In the genomic region with DNA sequence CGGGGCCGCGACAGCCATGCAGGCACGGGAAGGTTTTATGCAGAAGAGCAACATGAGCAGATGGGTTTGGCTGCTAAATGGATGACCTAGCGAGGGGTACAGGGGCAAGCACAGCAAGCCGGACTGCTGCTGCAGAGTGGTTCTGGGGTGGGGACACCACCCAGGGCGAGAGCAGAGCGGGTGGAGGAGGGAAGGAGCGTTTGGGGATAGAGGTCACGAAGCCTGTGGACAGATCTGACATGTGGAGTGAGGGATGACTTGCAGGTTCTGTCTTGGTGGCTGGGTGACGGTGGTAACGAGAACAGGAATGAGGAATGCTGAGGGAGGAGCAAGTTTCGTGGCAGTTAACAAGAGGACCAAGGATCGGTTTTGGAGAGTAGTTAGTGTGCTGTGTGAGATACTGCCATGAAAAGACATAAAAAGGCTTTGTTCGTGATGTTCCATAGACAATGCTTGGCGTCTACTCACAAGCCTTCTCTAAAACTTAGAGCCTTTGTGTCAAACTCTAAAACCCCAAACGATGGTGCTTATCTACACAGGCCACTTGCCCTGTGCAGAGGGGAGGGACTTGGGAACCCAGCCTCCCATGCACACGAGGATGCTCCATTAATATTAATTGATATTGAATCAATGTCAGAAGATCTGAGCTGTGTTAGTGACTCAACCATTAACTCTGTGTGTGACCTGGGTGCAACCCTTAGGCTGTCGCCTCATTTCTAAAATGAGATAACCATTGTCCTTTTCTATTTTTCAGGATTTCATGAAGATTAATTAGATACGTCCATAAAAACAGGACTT, we compare ENCODE assay signal across 26 cellular contexts.
DNase-seq lines count a peak whose midpoint lies in the region; ATAC-seq, FAIRE-seq and TF ChIP-seq lines count a peak whose summit lies in the region.
"Had no signal": no experiment of that assay in that cellular context is flagged by ENCODE, and none has a peak within 500 bp of the region (broad histone marks: within the 10 kb centered on the region; RNA-seq: fewer than 3 reads in every experiment).

No MANE protein-coding gene starts in this region.

- peaks cover 15 to 33% (median 21%) of the 10 kb centered on the region in 3 experiments for H3K36me3 Mint-ChIP-seq in H9 (ENCODE audit: insufficient read depth in 1 of 3, low read depth in 3 of 3)

- H4K91ac ChIP-seq in H9 (ENCODE audit: insufficient read length, low read depth, low read length) (no peak overlapping the region), mesenchymal stem cell (ENCODE audit: low read length) (no peak overlapping the region)

- no peak for TF ChIP-seq CTCF in H9 (conservative IDR thresholded peaks at IDR 0.05)
- no peak for TF ChIP-seq CTCF in K562 (IDR thresholded peaks at IDR 0.05 in 2 of 3, conservative IDR thresholded peaks at IDR 0.05 in 1 of 3; ENCODE audit: insufficient read depth in 2 of 3, low read depth in 1 of 3, low read length in 3 of 3)
- no peak for TF ChIP-seq CTCF in gastrocnemius medialis (IDR thresholded peaks at IDR 0.05 in 4 of 5, conservative IDR thresholded peaks at IDR 0.05 in 1 of 5)

- H3K36me3 ChIP-seq in K562 (ENCODE audit: control insufficient read depth, insufficient read depth, low read length) (peaks cover 53% of the 10 kb centered on the region), mesenchymal stem cell (ENCODE audit: control insufficient read depth in 1 of 2, insufficient read depth in 2 of 2, low read depth in 1 of 2, low read length in 2 of 2) (peaks cover 22 to 25% of the 10 kb centered on the region in 2 experiments), gastrocnemius medialis (peaks cover 0 to 43% of the 10 kb centered on the region in 2 donors)

- TF ChIP-seq RAD21 in K562 (CRISPR knock-in tag; conservative IDR thresholded peaks at IDR 0.05 in 1 of 2, IDR thresholded peaks at IDR 0.05 in 1 of 2), result 0 out of 4 replicates have a peak, but pooled peaks of 1 of the 2 experiments have one; percentile 2

- H2BK120ac ChIP-seq in H9 (ENCODE audit: low read depth, low read length, poor library complexity, severe bottlenecking) (no peak overlapping the region), mesenchymal stem cell (ENCODE audit: low read depth, low read length) (no peak overlapping the region)

- H2BK5ac ChIP-seq in H9 (ENCODE audit: insufficient read length, low read length), result no peak overlapping the region
- peak overlapping the region; percentile 20 for H2BK5ac ChIP-seq in mesenchymal stem cell (ENCODE audit: low read depth, low read length, poor library complexity, severe bottlenecking)

- H2BK12ac ChIP-seq in H9 (ENCODE audit: insufficient read length, low read depth, low read length) (no peak overlapping the region), mesenchymal stem cell (ENCODE audit: low read length in 2 of 2) (no peak overlapping the region)

- H3K14ac ChIP-seq in H9 (ENCODE audit: insufficient read depth, low read length) (no peak overlapping the region), mesenchymal stem cell (ENCODE audit: low read length in 2 of 2) (no peak overlapping the region)

- H3K4ac ChIP-seq in H9 (ENCODE audit: low read depth, low read length) (no peak overlapping the region), mesenchymal stem cell (ENCODE audit: low read depth in 1 of 2, low read length in 2 of 2) (no peak overlapping the region)

- no peaks in the 10 kb centered on the region for H3K9me3 ChIP-seq in H9 (ENCODE audit: control insufficient read depth, low read depth, low read length)
- H3K9me3 ChIP-seq in K562 (replicated peaks; ENCODE audit: control insufficient read depth, insufficient read depth, low read depth, low read length), result peaks cover 7% of the 10 kb centered on the region
- peaks cover 9% of the 10 kb centered on the region for H3K9me3 ChIP-seq in mesenchymal stem cell (ENCODE audit: control insufficient read depth, low read length)
- no peaks in the 10 kb centered on the region for H3K9me3 ChIP-seq in gastrocnemius medialis
- H3K9me3 ChIP-seq: Peyer's patch had no signal

- H2AK5ac ChIP-seq in H9 (ENCODE audit: insufficient read length, low read length) (no peak overlapping the region), mesenchymal stem cell (ENCODE audit: low read length, severe bottlenecking) (no peak overlapping the region)

- H4K8ac ChIP-seq in H9 (replicated peaks; ENCODE audit: insufficient read length, low read depth, low read length) (no peak overlapping the region), mesenchymal stem cell (ENCODE audit: low read length) (no peak overlapping the region)

- H3T11ph ChIP-seq in H9 (ENCODE audit: low read length), result no peak overlapping the region

- H3K27me3 ChIP-seq in H9 (ENCODE audit: insufficient read depth, low read length), result no peaks in the 10 kb centered on the region
- H3K27me3 ChIP-seq in K562 (ENCODE audit: control insufficient read depth in 2 of 2, insufficient read depth in 2 of 2, low read length in 2 of 2), result no peaks in the 10 kb centered on the region
- H3K27me3 ChIP-seq in mesenchymal stem cell (ENCODE audit: control insufficient read depth in 1 of 2, insufficient read depth in 1 of 2, low read length in 2 of 2), result no peaks in the 10 kb centered on the region
- H3K27me3 ChIP-seq in gastrocnemius medialis, result no peaks in the 10 kb centered on the region
- H3K27me3 ChIP-seq: cardiac muscle cell, neural progenitor cell, Peyer's patch had no signal

- no peaks in the 10 kb centered on the region for H3K23me2 ChIP-seq in H9 (ENCODE audit: insufficient read length, low read depth, low read length, poor library complexity, severe bottlenecking)

- H2BK15ac ChIP-seq in H9 (ENCODE audit: low read depth, low read length) (no peak overlapping the region), mesenchymal stem cell (ENCODE audit: low read depth, poor library complexity, severe bottlenecking) (no peak overlapping the region)

- CTCF ChIA-PET in K562 (lab: Yijun Ruan, JAX; ENCODE audit: low intra/inter-chr PET ratio), result no interaction called here

- H3K18ac ChIP-seq in H9 (ENCODE audit: insufficient read length, low read depth, low read length) (no peak overlapping the region), mesenchymal stem cell (ENCODE audit: low read depth in 1 of 2, low read length in 2 of 2) (no peak overlapping the region)

- H3K79me1 ChIP-seq in H9 (ENCODE audit: insufficient read depth, low read depth, low read length, poor library complexity, severe bottlenecking) (no peaks in the 10 kb centered on the region), mesenchymal stem cell (replicated peaks; ENCODE audit: low read length, poor library complexity, severe bottlenecking) (no peaks in the 10 kb centered on the region)

- no peak overlapping the region for H4K5ac ChIP-seq in H9 (ENCODE audit: insufficient read length, low read depth, low read length)

- no peak overlapping the region for H3K4me3 Mint-ChIP-seq in H9
- H3K4me3 Mint-ChIP-seq: neural progenitor cell; stimulated activated naive B cell treated with anti-CD40 and anti-IgM and Interleukin-4, amounts not matched to agents 10 μg/mL and 1 μg/mL and 100 μg/mL, for 72 hours had no signal

- H3K27ac ChIP-seq in H9 (ENCODE audit: insufficient read length, low read depth, low read length) (no peak overlapping the region), K562 (ENCODE audit: extremely low read depth, low read depth, low read length) (peak overlapping the region; percentile 84), mesenchymal stem cell (ENCODE audit: low read length, poor library complexity, severe bottlenecking) (no peak overlapping the region), substantia nigra (ENCODE audit: low read depth, low read length, poor library complexity, severe bottlenecking) (peak overlapping the region; percentile 72), gastrocnemius medialis (no peak overlapping the region)
- H3K27ac ChIP-seq: cardiac muscle cell, neural progenitor cell, Peyer's patch, WERI-Rb-1 had no signal

- BruUV-seq in K562 (replicated peaks; lab: Mats Ljungman, UMichigan), result no TSS peak

- TF ChIP-seq POLR2A in K562 (conservative IDR thresholded peaks at IDR 0.05) (peak; percentile 11; the same call in 1 of the 2 replicates), gastrocnemius medialis (IDR thresholded peaks at IDR 0.05) (no peak)

- H2BK20ac ChIP-seq in H9 (ENCODE audit: low read depth, low read length, poor library complexity, severe bottlenecking), result no peak overlapping the region

- FAIRE-seq in K562 (lab: Jason Lieb, UNC), result peak; percentile 84
- FAIRE-seq: kidney had no signal

- peaks cover 6 to 8% of the 10 kb centered on the region in 2 experiments; a peak in 4 of 5 replicates for H3K9me3 Mint-ChIP-seq in H9

- H3K9ac ChIP-seq in H9 (ENCODE audit: extremely low read depth, insufficient read length, low read length) (no peak overlapping the region), K562 (ENCODE audit: insufficient read depth in 1 of 2, low read depth in 2 of 2, low read length in 2 of 2) (peak overlapping the region; percentile 38 to 83), mesenchymal stem cell (ENCODE audit: low read length) (no peak overlapping the region)
- H3K9ac ChIP-seq: neural progenitor cell had no signal

- H3K79me2 ChIP-seq in H9 (ENCODE audit: insufficient read depth, low read length) (no peaks in the 10 kb centered on the region), K562 (ENCODE audit: control insufficient read depth, insufficient read depth, low read length) (no peaks in the 10 kb centered on the region)

- H3K4me1 ChIP-seq in H9 (ENCODE audit: insufficient read depth, low read length) (no peaks in the 10 kb centered on the region), K562 (replicated peaks in 1 of 2; ENCODE audit: control insufficient read depth in 2 of 2, insufficient read depth in 2 of 2, low read length in 2 of 2) (peaks cover 27 to 38% of the 10 kb centered on the region in 2 experiments), mesenchymal stem cell (ENCODE audit: control insufficient read depth, insufficient read depth, low read depth, low read length) (peaks cover 13% of the 10 kb centered on the region), gastrocnemius medialis (no peaks in the 10 kb centered on the region)

- DNase-seq in H9 (no peak), K562 (ENCODE audit: extremely low read depth in 1 of 4, low spot score in 3 of 4) (peak; percentile 73 to 87 (median 80)), mesenchymal stem cell (no peak), substantia nigra (lab: John Stamatoyannopoulos, UW) (peak in 36 of 49 donors; percentile 4 to 66 (median 35)), gastrocnemius medialis (no peak), MV-4-11 (lab: John Stamatoyannopoulos, UW) (no peak), NCI-H510A (lab: John Stamatoyannopoulos, UW) (no peak)
- DNase-seq: ACHN; activated naive CD4-positive, alpha-beta T cell treated with anti-CD3 and anti-CD28 coated beads, Interleukin-2, amount 50 U/mL, for 16 hours; aorta; DMS53; KBM-7; kidney; NCI-H1105 treated with DMSO at 0.1 percent for 48 hours; NCI-H2029; NCI-H526 treated with DMSO at 0.1 percent for 48 hours; Peyer's patch; SHP77 treated with DMSO at 0.1 percent for 48 hours; stimulated activated CD4-positive, alpha-beta T cell treated with anti-CD3 and anti-CD28 coated beads, Interleukin-12 subunit alpha, Interleukin-12 subunit beta, amount 100 ng/mL, for 4 hours; stimulated activated CD4-positive, alpha-beta T cell treated with anti-CD3 and anti-CD28 coated beads, Interleukin-4, amount 100 ng/mL, for 24 hours; stimulated activated naive B cell treated with anti-CD40 and anti-IgM and Interleukin-4, amounts not matched to agents 10 μg/mL and 1 μg/mL and 100 μg/mL, for 72 hours; WERI-Rb-1 had no signal

- no peaks in the 10 kb centered on the region for H3K9me1 ChIP-seq in K562 (ENCODE audit: control insufficient read depth, insufficient read depth, low read length)

- TF ChIP-seq EP300 in K562 (IDR thresholded peaks at IDR 0.05; ENCODE audit: low read length), result peak; percentile 66

- H4K20me1 ChIP-seq in H9 (ENCODE audit: control insufficient read depth, insufficient read depth, insufficient read length) (no peaks in the 10 kb centered on the region), K562 (replicated peaks; ENCODE audit: control insufficient read depth, insufficient read depth, low read length) (no peaks in the 10 kb centered on the region; the same call in 1 of the 2 replicates)

- no peak overlapping the region for H3K4me2 ChIP-seq in H9 (ENCODE audit: insufficient read depth, insufficient read length, low read length)
- H3K4me2 ChIP-seq in K562 (ENCODE audit: insufficient read depth, low read length), result peak overlapping the region; percentile 78
- H3K4me2 ChIP-seq in mesenchymal stem cell (ENCODE audit: low read length, poor library complexity, severe bottlenecking), result no peak overlapping the region
- H3K4me2 ChIP-seq: neural progenitor cell had no signal

- intact Hi-C loops in K562 (cut with micrococcal nuclease) (loop anchor here (5.0 kb wide), 1 partner anchor 408 kb away; no protein-coding TSS in a partner anchor), gastrocnemius medialis (cut with DNase I; ENCODE audit: low total_unique reads) (no loop called here)

- ATAC-seq in K562, result peak; percentile 96
- no peak for ATAC-seq in gastrocnemius medialis
- ATAC-seq: HCT116; sciatic nerve; stimulated activated naive B cell treated with anti-CD40 and anti-IgM and Interleukin-4, amounts not matched to agents 10 μg/mL and 1 μg/mL and 100 μg/mL, for 72 hours had no signal

- peaks cover 9% of the 10 kb centered on the region in 2 experiments for H3K4me1 Mint-ChIP-seq in H9
- H3K4me1 Mint-ChIP-seq: stimulated activated naive B cell treated with anti-CD40 and anti-IgM and Interleukin-4, amounts not matched to agents 10 μg/mL and 1 μg/mL and 100 μg/mL, for 72 hours had no signal

- H3K27me3 Mint-ChIP-seq in H9 (ENCODE audit: low read depth), result no peaks in the 10 kb centered on the region
- H3K27me3 Mint-ChIP-seq: stimulated activated naive B cell treated with anti-CD40 and anti-IgM and Interleukin-4, amounts not matched to agents 10 μg/mL and 1 μg/mL and 100 μg/mL, for 72 hours had no signal

- WGBS in H9 (ENCODE audit: extremely low coverage, insufficient read length, low lambda C conversion rate), result no CpG with 5 or more reads among the region's 20 CpGs
- WGBS in K562 (ENCODE audit: insufficient coverage, low coverage, missing lambda C conversion rate), result 8% methylated on average over 20 of the region's 20 CpGs
- 91% methylated on average over 17 of the region's 20 CpGs for WGBS in mesenchymal stem cell

- POLR2A ChIA-PET in K562 (lab: Yijun Ruan, JAX), result interaction anchor here (1.1 kb wide), 1 partner anchor 14 kb away, joined by 3 read pairs; no protein-coding TSS in a partner anchor

- H3K56ac ChIP-seq in H9 (ENCODE audit: insufficient read length, low read depth, low read length), result no peak overlapping the region

- H3K23ac ChIP-seq in H9 (ENCODE audit: insufficient read length, low read depth, low read length) (no peak overlapping the region), mesenchymal stem cell (ENCODE audit: low read length in 2 of 2) (no peak overlapping the region)

- no peak overlapping the region for H3K4me3 ChIP-seq in K562
- H3K4me3 ChIP-seq in mesenchymal stem cell (ENCODE audit: insufficient read depth in 1 of 2, low read depth in 1 of 2, low read length in 2 of 2), result no peak overlapping the region
- H3K4me3 ChIP-seq in gastrocnemius medialis, result no peak overlapping the region
- H3K4me3 ChIP-seq: cardiac muscle cell, neural progenitor cell, Peyer's patch had no signal

- H3K27ac Mint-ChIP-seq in H9, result peak overlapping the region in 2 of 3 experiments; percentile 16 to 57; a peak in 1 of 7 replicates
- H3K27ac Mint-ChIP-seq: neural progenitor cell; stimulated activated naive B cell treated with anti-CD40 and anti-IgM and Interleukin-4, amounts not matched to agents 10 μg/mL and 1 μg/mL and 100 μg/mL, for 72 hours had no signal

- in situ Hi-C loops in K562 (cut with MboI) (no loop called here), gastrocnemius medialis (cut with MboI; ENCODE audit: low sequenced_read_pairs in 4 of 4) (loop anchor here in 2 of 4 donors (25.0 kb wide), 1 partner anchor 403 kb away; no protein-coding TSS in a partner anchor)

- H2AFZ ChIP-seq in H9 (ENCODE audit: low read length) (no peak overlapping the region), K562 (ENCODE audit: low read depth, low read length) (peak overlapping the region; percentile 86), mesenchymal stem cell (ENCODE audit: low read depth, low read length) (no peak overlapping the region)
- H2AFZ ChIP-seq: neural progenitor cell had no signal

Comparison
In these comparisons a context has a peak if more than half of its experiments do, and no peak if none do; other contexts are left out.
1. DNase-seq: peak in K562 (4 of 4) and substantia nigra (36 of 49); none in H9 (single experiment), mesenchymal stem cell (single experiment), gastrocnemius medialis (0 of 2), MV-4-11 (single experiment) and NCI-H510A (single experiment).
2. H3K27ac ChIP-seq: peak in K562 (single experiment) and substantia nigra (single experiment); none in H9 (single experiment), mesenchymal stem cell (single experiment) and gastrocnemius medialis (0 of 4).
3. H3K9ac ChIP-seq: peak in K562 (2 of 2); none in H9 (single experiment) and mesenchymal stem cell (single experiment).